In genomic region chr1:111476761-111477309, GRCh38 we compare ENCODE assay signal across 9 cellular contexts. TPM values are rescaled to one million over a fixed set of nuclear protein-coding genes. Genes with fewer than 3 reads are reported as not detected.
A peak's percentile ranks its signal among the peaks of the same experiment; 100 is the strongest.
DNase-seq lines count a peak whose midpoint lies in the region; ATAC-seq and TF ChIP-seq lines count a peak whose summit lies in the region.
"Had no signal": no experiment of that assay in that cellular context is flagged by ENCODE, and none has a peak within 500 bp of the region (broad histone marks: within the 10 kb centered on the region; RNA-seq: fewer than 3 reads in every experiment).

No MANE protein-coding gene starts in this region.

- intact Hi-C loops in uterus (cut with DNase I; ENCODE audit: low total_unique reads) = no loop called here

- H3K4me1 ChIP-seq in uterus = no peaks in the 10 kb centered on the region

- TF ChIP-seq POLR2A in uterus (IDR thresholded peaks at IDR 0.05) = no peak

- peaks cover 6% of the 10 kb centered on the region for H3K9me3 Mint-ChIP-seq in activated T-cell treated with anti-CD3 and anti-CD28 coated beads, Interleukin-2, amount 50 U/mL, for 4 hours

- no peak overlapping the region for H3K4me3 ChIP-seq in uterus
- H3K4me3 ChIP-seq: SK-N-MC had no signal

- no peaks in the 10 kb centered on the region for H3K36me3 ChIP-seq in uterus

- ATAC-seq in HG03378 (IDR thresholded peaks at IDR 0.05; ENCODE audit: unreplicated experiment) = peak; percentile 80
- peak; percentile 50 to 60 for ATAC-seq in activated T-cell treated with anti-CD3 and anti-CD28 coated beads, Interleukin-2, amount 50 U/mL, for 4 hours
- no peak for ATAC-seq in GM18519 (IDR thresholded peaks at IDR 0.05; ENCODE audit: low FRiP score, unreplicated experiment)

- H3K27me3 Mint-ChIP-seq in activated T-cell treated with anti-CD3 and anti-CD28 coated beads, Interleukin-2, amount 50 U/mL, for 4 hours (ENCODE audit: low read depth) = no peaks in the 10 kb centered on the region

- H3K9me3 ChIP-seq in uterus = no peaks in the 10 kb centered on the region

- DNase-seq in activated T-cell treated with anti-CD3 and anti-CD28 coated beads for 1 hour (ENCODE audit: low read depth) = peak; percentile 7
- DNase-seq in activated T-cell treated with anti-CD3 and anti-CD28 coated beads, Interleukin-2, amount 50 U/mL, for 1 hour = no peak
- DNase-seq in activated T-cell treated with anti-CD3 and anti-CD28 coated beads, Interleukin-2, amount 50 U/mL, for 4 hours = no peak
- DNase-seq in stimulated activated CD8-positive, alpha-beta memory T cell treated with anti-CD3 and anti-CD28 coated beads, Interleukin-4, amount 100 ng/mL, for 48 hours = peak; percentile 45
- no peak for DNase-seq in amniotic stem cell (lab: John Stamatoyannopoulos, UW)
- DNase-seq in uterus = no peak

- peaks cover 12% of the 10 kb centered on the region for H3K36me3 Mint-ChIP-seq in activated T-cell treated with anti-CD3 and anti-CD28 coated beads, Interleukin-2, amount 50 U/mL, for 4 hours (ENCODE audit: insufficient read depth)

- peaks cover 72% of the 10 kb centered on the region for H3K4me1 Mint-ChIP-seq in activated T-cell treated with anti-CD3 and anti-CD28 coated beads, Interleukin-2, amount 50 U/mL, for 4 hours (ENCODE audit: low read depth)

- no peak for TF ChIP-seq CTCF in uterus (IDR thresholded peaks at IDR 0.05)

- H3K4me3 Mint-ChIP-seq in activated T-cell treated with anti-CD3 and anti-CD28 coated beads, Interleukin-2, amount 50 U/mL, for 4 hours = peak overlapping the region; percentile 83

- H3K27me3 ChIP-seq in uterus = no peaks in the 10 kb centered on the region

- H3K27ac ChIP-seq in uterus = no peak overlapping the region
- H3K27ac ChIP-seq: SK-N-MC had no signal

RNA-seq across cellular contexts. Expression of gene C1orf162, which starts 3.1 kb away (rescaled TPM):
- 1 to 10 TPM; 2.6 to 3.6 (median 2.6) TPM for total RNA-seq in activated T-cell treated with anti-CD3 and anti-CD28 coated beads, Interleukin-2, amount 50 U/mL, for 4 hours
- total RNA-seq in uterus = 10 to 100 TPM in 2 of 4 donors, 1 to 10 TPM in 2; 1.1 to 16.8 (median 10.3) TPM

RNA-seq across cellular contexts. Expression of gene ADORA3, which starts 26.6 kb away (rescaled TPM):
- total RNA-seq in activated T-cell treated with anti-CD3 and anti-CD28 coated beads, Interleukin-2, amount 50 U/mL, for 4 hours = not detected
- 10 to 100 TPM in 1 of 4 donors, 1 to 10 TPM in 1, under 1 TPM in 2; 0.59 to 13.6 (median 1.7) TPM for total RNA-seq in uterus

RNA-seq across cellular contexts. Expression of gene TMIGD3, which starts 26.6 kb away (rescaled TPM):
- total RNA-seq in activated T-cell treated with anti-CD3 and anti-CD28 coated beads, Interleukin-2, amount 50 U/mL, for 4 hours = not detected
- total RNA-seq in uterus = 1 to 10 TPM in 1 of 4 donors, under 1 TPM in 1, not detected in 2; 0.95 to 7.1 TPM

RNA-seq across cellular contexts. Expression of gene ATP5PB, which starts 27.6 kb away (rescaled TPM):
- total RNA-seq in activated T-cell treated with anti-CD3 and anti-CD28 coated beads, Interleukin-2, amount 50 U/mL, for 4 hours = 100 to 1,000 TPM; 301 to 332 (median 319) TPM
- total RNA-seq in uterus = 100 to 1,000 TPM; 151 to 184 (median 161) TPM

RNA-seq across cellular contexts. Expression of gene WDR77, which starts 27.8 kb away (rescaled TPM):
- 10 to 100 TPM; 89.6 to 95.0 (median 93.7) TPM for total RNA-seq in activated T-cell treated with anti-CD3 and anti-CD28 coated beads, Interleukin-2, amount 50 U/mL, for 4 hours
- total RNA-seq in uterus = 10 to 100 TPM in 2 of 4 donors, 1 to 10 TPM in 1, under 1 TPM in 1; 0.59 to 31.0 (median 17.1) TPM

Comparison
In these comparisons a context has a peak if more than half of its experiments do, and no peak if none do; other contexts are left out.
1. DNase-seq: peak in activated T-cell treated with anti-CD3 and anti-CD28 coated beads for 1 hour (single experiment) and stimulated activated CD8-positive, alpha-beta memory T cell treated with anti-CD3 and anti-CD28 coated beads, Interleukin-4, amount 100 ng/mL, for 48 hours (single experiment); none in activated T-cell treated with anti-CD3 and anti-CD28 coated beads, Interleukin-2, amount 50 U/mL, for 1 hour (single experiment), activated T-cell treated with anti-CD3 and anti-CD28 coated beads, Interleukin-2, amount 50 U/mL, for 4 hours (single experiment), amniotic stem cell (single experiment) and uterus (0 of 2).